Comparison of ENCODE assay signal across 20 cellular contexts in the genomic region with DNA sequence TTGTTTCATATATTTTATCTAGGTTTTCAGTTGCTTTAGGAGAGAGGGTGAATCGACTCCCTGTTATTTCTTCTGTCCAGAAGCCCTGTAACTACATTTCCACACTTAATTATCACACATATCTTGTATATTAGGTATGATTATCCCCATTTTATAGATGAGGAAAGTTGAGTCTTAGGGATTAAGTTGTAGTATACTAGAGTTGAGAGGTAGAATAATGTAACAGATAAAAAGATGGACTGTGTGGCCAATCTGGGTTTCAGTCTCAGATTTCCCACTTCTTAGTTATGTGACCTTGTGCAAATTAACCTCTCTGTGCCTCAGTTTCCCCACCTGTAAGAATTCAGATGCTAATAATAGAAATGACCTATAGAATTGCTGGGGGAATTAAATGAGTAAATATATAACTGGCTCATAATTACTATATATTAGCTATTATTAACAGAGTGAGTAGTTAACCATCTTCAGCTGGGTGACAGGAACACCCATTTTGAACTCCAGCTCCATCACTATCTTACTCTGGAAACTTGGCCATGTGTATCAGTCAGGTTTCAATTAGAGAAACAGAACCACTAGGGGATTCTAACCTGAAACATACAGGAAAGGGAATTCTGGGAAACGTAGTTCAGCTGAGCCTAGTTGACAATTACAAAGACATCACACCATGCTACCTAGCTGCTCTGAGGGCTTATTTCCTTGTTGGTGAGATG. TPM values are rescaled to one million over a fixed set of nuclear protein-coding genes. Genes with fewer than 3 reads are reported as not detected.
DNase-seq lines count a peak whose midpoint lies in the region; ATAC-seq and TF ChIP-seq lines count a peak whose summit lies in the region.
"Had no signal": no experiment of that assay in that cellular context is flagged by ENCODE, and none has a peak within 500 bp of the region (broad histone marks: within the 10 kb centered on the region; RNA-seq: fewer than 3 reads in every experiment).

No MANE protein-coding gene starts in this region.

- DNase-seq in NCI-H2171 treated with DMSO at 0.1 percent for 48 hours (lab: John Stamatoyannopoulos, UW) = peak; percentile 70
- DNase-seq in NCI-H2171 (lab: John Stamatoyannopoulos, UW) = no peak
- DNase-seq in HT-29 (ENCODE audit: low spot score) = peak; percentile 50
- DNase-seq in SW480 (ENCODE audit: low spot score) = peak; percentile 21
- DNase-seq in mucosa of descending colon = no peak
- DNase-seq in natural killer cell treated with Interleukin-12 subunit alpha and Interleukin-12 subunit beta and Interleukin-15 and Interleukin-18, amount 100 ng/mL, for 72 hours (ENCODE audit: low spot score) = no peak
- DNase-seq in mesenchymal stem cell = no peak
- DNase-seq: activated naive CD8-positive, alpha-beta T cell treated with anti-CD3 and anti-CD28 coated beads for 36 hours; BE2C; effector CD8-positive, alpha-beta T cell; glutamatergic neuron; MM.1S; natural killer cell; NCI-H2081 treated with DMSO at 0.1 percent for 48 hours; sigmoid colon; T1000; testis had no signal

- intact Hi-C loops in mucosa of descending colon (cut with DNase I, micrococcal nuclease) = no loop called here

- H3K14ac ChIP-seq in mesenchymal stem cell (ENCODE audit: low read length in 2 of 2) = no peak overlapping the region

- H3K4ac ChIP-seq in mesenchymal stem cell (ENCODE audit: low read depth in 1 of 2, low read length in 2 of 2) = no peak overlapping the region

- H2BK120ac ChIP-seq in mesenchymal stem cell (ENCODE audit: low read depth, low read length) = no peak overlapping the region

- no peak overlapping the region for H3K27ac Mint-ChIP-seq in natural killer cell treated with Interleukin-12 subunit alpha and Interleukin-12 subunit beta and Interleukin-15 and Interleukin-18, amount 100 ng/mL, for 72 hours
- H3K27ac Mint-ChIP-seq: activated naive CD8-positive, alpha-beta T cell treated with anti-CD3 and anti-CD28 coated beads for 36 hours; activated T-helper 17 cell treated with anti-CD3 and anti-CD28 coated beads, Interleukin-2, amount 50 U/mL, for 72 hours had no signal

- H3K4me2 ChIP-seq in mesenchymal stem cell (ENCODE audit: low read length, poor library complexity, severe bottlenecking) = no peak overlapping the region

- H4K91ac ChIP-seq in mesenchymal stem cell (ENCODE audit: low read length) = no peak overlapping the region

- H3K4me1 Mint-ChIP-seq in natural killer cell treated with Interleukin-12 subunit alpha and Interleukin-12 subunit beta and Interleukin-15 and Interleukin-18, amount 100 ng/mL, for 72 hours (ENCODE audit: low read depth in 2 of 2) = peaks cover 23 to 25% of the 10 kb centered on the region in 2 donors

- H2BK15ac ChIP-seq in mesenchymal stem cell (ENCODE audit: low read depth, poor library complexity, severe bottlenecking) = no peak overlapping the region

- H3K4me3 Mint-ChIP-seq in natural killer cell treated with Interleukin-12 subunit alpha and Interleukin-12 subunit beta and Interleukin-15 and Interleukin-18, amount 100 ng/mL, for 72 hours = no peak overlapping the region
- H3K4me3 Mint-ChIP-seq: activated naive CD8-positive, alpha-beta T cell treated with anti-CD3 and anti-CD28 coated beads for 36 hours; activated T-helper 17 cell treated with anti-CD3 and anti-CD28 coated beads, Interleukin-2, amount 50 U/mL, for 72 hours; natural killer cell had no signal

- no peak overlapping the region for H2AFZ ChIP-seq in mesenchymal stem cell (ENCODE audit: low read depth, low read length)

- peaks cover 3% of the 10 kb centered on the region for H3K9me3 Mint-ChIP-seq in natural killer cell treated with Interleukin-12 subunit alpha and Interleukin-12 subunit beta and Interleukin-15 and Interleukin-18, amount 100 ng/mL, for 72 hours
- H3K9me3 Mint-ChIP-seq: activated T-helper 17 cell treated with anti-CD3 and anti-CD28 coated beads, Interleukin-2, amount 50 U/mL, for 72 hours had no signal

- H3K4me1 ChIP-seq in mucosa of descending colon (ENCODE audit: low read depth) = peaks cover 3% of the 10 kb centered on the region
- peaks cover 8% of the 10 kb centered on the region for H3K4me1 ChIP-seq in mesenchymal stem cell (ENCODE audit: control insufficient read depth, insufficient read depth, low read depth, low read length)
- H3K4me1 ChIP-seq: BE2C, testis had no signal

- peaks cover 0 to 4% of the 10 kb centered on the region in 2 experiments for H3K27me3 ChIP-seq in mesenchymal stem cell (ENCODE audit: control insufficient read depth in 1 of 2, insufficient read depth in 1 of 2, low read length in 2 of 2)
- H3K27me3 ChIP-seq: BE2C, pancreas, sigmoid colon, testis had no signal

- peaks cover 7% of the 10 kb centered on the region for H3K9me3 ChIP-seq in mucosa of descending colon
- peaks cover 40% of the 10 kb centered on the region for H3K9me3 ChIP-seq in mesenchymal stem cell (ENCODE audit: control insufficient read depth, low read length)
- H3K9me3 ChIP-seq: BE2C, sigmoid colon, testis had no signal

- H3K23ac ChIP-seq in mesenchymal stem cell (ENCODE audit: low read length in 2 of 2) = no peak overlapping the region

- TF ChIP-seq CTCF in mucosa of descending colon (IDR thresholded peaks at IDR 0.05) = no peak

- H4K8ac ChIP-seq in mesenchymal stem cell (ENCODE audit: low read length) = no peak overlapping the region

- no peak overlapping the region for H3K9ac ChIP-seq in mesenchymal stem cell (ENCODE audit: low read length)

- peaks cover 12% of the 10 kb centered on the region for H3K36me3 Mint-ChIP-seq in natural killer cell treated with Interleukin-12 subunit alpha and Interleukin-12 subunit beta and Interleukin-15 and Interleukin-18, amount 100 ng/mL, for 72 hours

- ATAC-seq in mucosa of descending colon = peak; percentile 34
- ATAC-seq in natural killer cell treated with Interleukin-12 subunit alpha and Interleukin-12 subunit beta and Interleukin-15 and Interleukin-18, amount 100 ng/mL, for 72 hours = no peak
- no peak for ATAC-seq in HG02798 (IDR thresholded peaks at IDR 0.05; ENCODE audit: poor library complexity, unreplicated experiment)
- ATAC-seq: activated T-helper 17 cell treated with anti-CD3 and anti-CD28 coated beads, Interleukin-2, amount 50 U/mL, for 72 hours; natural killer cell had no signal

- no peak overlapping the region for H2BK5ac ChIP-seq in mesenchymal stem cell (ENCODE audit: low read depth, low read length, poor library complexity, severe bottlenecking)

- H3K79me1 ChIP-seq in mesenchymal stem cell (replicated peaks; ENCODE audit: low read length, poor library complexity, severe bottlenecking) = no peaks in the 10 kb centered on the region

- H2BK12ac ChIP-seq in mesenchymal stem cell (ENCODE audit: low read length in 2 of 2) = no peak overlapping the region

- no CpG with 5 or more reads among the region's 2 CpGs for WGBS in mesenchymal stem cell

- peaks cover 29 to 39% of the 10 kb centered on the region in 2 donors for H3K27me3 Mint-ChIP-seq in natural killer cell treated with Interleukin-12 subunit alpha and Interleukin-12 subunit beta and Interleukin-15 and Interleukin-18, amount 100 ng/mL, for 72 hours

- H3K18ac ChIP-seq in mesenchymal stem cell (ENCODE audit: low read depth in 1 of 2, low read length in 2 of 2) = no peak overlapping the region

- H3K36me3 ChIP-seq in mucosa of descending colon (ENCODE audit: low read depth) = no peaks in the 10 kb centered on the region
- no peaks in the 10 kb centered on the region for H3K36me3 ChIP-seq in mesenchymal stem cell (ENCODE audit: control insufficient read depth in 1 of 2, insufficient read depth in 2 of 2, low read depth in 1 of 2, low read length in 2 of 2)
- H3K36me3 ChIP-seq: BE2C, pancreas, sigmoid colon had no signal

- no peak overlapping the region for H3K27ac ChIP-seq in mesenchymal stem cell (ENCODE audit: low read length, poor library complexity, severe bottlenecking)
- H3K27ac ChIP-seq: testis had no signal

- H3K4me3 ChIP-seq in mucosa of descending colon = peak overlapping the region; percentile 9
- H3K4me3 ChIP-seq in mesenchymal stem cell (ENCODE audit: insufficient read depth in 1 of 2, low read depth in 1 of 2, low read length in 2 of 2) = no peak overlapping the region
- H3K4me3 ChIP-seq: pancreas, sigmoid colon, testis had no signal

- no peak overlapping the region for H2AK5ac ChIP-seq in mesenchymal stem cell (ENCODE audit: low read length, severe bottlenecking)

RNA-seq across cellular contexts. Expression of a gene that starts 20.4 kb away (rescaled TPM):
- 1.5 and 1.9 TPM in 2 replicates for total RNA-seq in HT-29 (2014; rRNA removed; shearing (Covaris generic))
- total RNA-seq in mucosa of descending colon = 1 to 10 TPM in 1 of 3 donors, under 1 TPM in 2; 0.65 to 2.0 (median 0.72) TPM
- total RNA-seq in natural killer cell treated with Interleukin-12 subunit alpha and Interleukin-12 subunit beta and Interleukin-15 and Interleukin-18, amount 100 ng/mL, for 72 hours = not detected
- polyA plus RNA-seq in mesenchymal stem cell (2013, experiment 1 of 2) = 0.59 TPM
- polyA plus RNA-seq in mesenchymal stem cell (2013, experiment 2 of 2) = 0.71 TPM

Comparison
In these comparisons a context has a peak if more than half of its experiments do, and no peak if none do; other contexts are left out.
1. DNase-seq: peak in NCI-H2171 treated with DMSO at 0.1 percent for 48 hours (single experiment), HT-29 (single experiment) and SW480 (single experiment); none in NCI-H2171 (single experiment), mucosa of descending colon (0 of 3), natural killer cell treated with Interleukin-12 subunit alpha and Interleukin-12 subunit beta and Interleukin-15 and Interleukin-18, amount 100 ng/mL, for 72 hours (single experiment) and mesenchymal stem cell (single experiment).